ENCODE assay signal across 8 cellular contexts in genomic region chrX:103175944-103176753, GRCh38. TPM values are rescaled to one million over a fixed set of nuclear protein-coding genes. Genes with fewer than 3 reads are reported as not detected.
DNase-seq lines count a peak whose midpoint lies in the region; ATAC-seq and TF ChIP-seq lines count a peak whose summit lies in the region.

No MANE protein-coding gene starts in this region.

- ATAC-seq in HG02763 (IDR thresholded peaks at IDR 0.05; ENCODE audit: unreplicated experiment): peak; percentile 48

- H3K4me1 ChIP-seq in stomach: no peaks in the 10 kb centered on the region

- no peaks in the 10 kb centered on the region for H3K9me3 ChIP-seq in stomach

- intact Hi-C loops in stomach (cut with DNase I; ENCODE audit: low total_unique reads): loop anchor here (5.0 kb wide), 1 partner anchor 229 kb away; no protein-coding TSS in a partner anchor

- no peaks in the 10 kb centered on the region for H3K36me3 Mint-ChIP-seq in endothelial cell (ENCODE audit: low read depth, unreplicated experiment)

- no peak overlapping the region for H3K27ac Mint-ChIP-seq in endothelial cell (ENCODE audit: unreplicated experiment)

- H3K4me3 ChIP-seq in stomach: no peak overlapping the region

- peaks cover 0 to 11% (median 0%) of the 10 kb centered on the region in 3 donors for H3K27me3 ChIP-seq in stomach

- no peaks in the 10 kb centered on the region for H3K27me3 Mint-ChIP-seq in endothelial cell (ENCODE audit: unreplicated experiment)

- peak; percentile 59 for TF ChIP-seq CTCF in endothelial cell (IDR thresholded peaks at IDR 0.05; ENCODE audit: unreplicated experiment)
- peak in 5 of 7 experiments; percentile 25 to 74 (median 59) for TF ChIP-seq CTCF in stomach (IDR thresholded peaks at IDR 0.05)

- WGBS in stomach, 5 donors: 12 to 32% (median 16%) methylated on average over 4 to 11 of the region's 11 CpGs

- H3K4me3 Mint-ChIP-seq in endothelial cell (ENCODE audit: unreplicated experiment): no peak overlapping the region

- H3K9me3 Mint-ChIP-seq in endothelial cell (ENCODE audit: unreplicated experiment): no peaks in the 10 kb centered on the region

- no peak for TF ChIP-seq EP300 in stomach (IDR thresholded peaks at IDR 0.05)

- TF ChIP-seq POLR2A in stomach (IDR thresholded peaks at IDR 0.05): no peak

- H3K27ac ChIP-seq in stomach: no peak overlapping the region

- H3K36me3 ChIP-seq in stomach: no peaks in the 10 kb centered on the region

- peaks cover 3% of the 10 kb centered on the region for H3K4me1 Mint-ChIP-seq in endothelial cell (ENCODE audit: unreplicated experiment)

- DNase-seq in NCI-H1417 (lab: John Stamatoyannopoulos, UW) (peak; percentile 39 to 73 (median 56)), NCI-H1417 treated with DMSO at 0.1 percent for 48 hours (lab: John Stamatoyannopoulos, UW) (no peak), NCI-H460 (ENCODE audit: extremely low read depth, low read depth) (peak; percentile 28), endothelial cell (ENCODE audit: low spot score) (peak; percentile 59), myocyte (ENCODE audit: low read depth) (peak; percentile 40), stomach (peak; percentile 72)
- peak; percentile 12 for DNase-seq in activated CD8-positive, alpha-beta memory T cell treated with anti-CD3 and anti-CD28 coated beads, Interleukin-2, amount 50 U/mL, for 24 hours (ENCODE audit: extremely low read depth)

RNA-seq across cellular contexts. Expression of gene BEX4, which starts 38.8 kb away (rescaled TPM):
- 4.5 and 5.3 TPM in 2 replicates for total RNA-seq in NCI-H460 (2014; rRNA removed; shearing (Covaris generic))
- not detected in 2 replicates for polyA plus RNA-seq in NCI-H460 (2014; cell fraction: nucleus; rRNA removed)
- total RNA-seq in endothelial cell (ENCODE audit: unreplicated experiment) (85.0 TPM), myocyte (3.1 and 3.2 TPM in 2 replicates), stomach (10 to 100 TPM in 4 of 5 donors, 1 to 10 TPM in 1; 5.8 to 53.2 (median 19.6) TPM)
- 11.4 TPM for polyA plus RNA-seq in myocyte (2012)
- 10 to 100 TPM; 35.9 to 48.4 (median 40.0) TPM for polyA plus RNA-seq in stomach
